ENCODE assay signal across 27 cellular contexts in the genomic region with DNA sequence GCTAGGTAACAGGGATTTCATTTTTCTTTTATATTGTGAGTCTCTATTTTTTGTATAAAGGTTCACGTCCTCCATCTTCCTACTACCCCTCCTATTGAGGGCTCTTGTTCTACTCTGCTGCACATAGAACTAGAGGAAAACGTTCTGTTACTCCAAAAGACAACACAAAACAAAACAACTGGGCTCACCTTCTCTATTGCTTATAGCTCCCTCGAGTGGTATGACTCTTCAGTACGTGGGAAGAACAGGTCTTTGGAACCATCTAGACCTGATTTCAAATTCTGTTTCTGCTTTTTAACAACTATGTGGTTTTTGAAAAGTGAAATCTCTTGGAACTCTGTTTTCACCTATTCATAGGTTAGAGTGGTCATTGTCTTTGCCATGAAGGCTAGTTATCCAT.
DNase-seq lines count a peak whose midpoint lies in the region; ATAC-seq, FAIRE-seq and TF ChIP-seq lines count a peak whose summit lies in the region.
"Had no signal": no experiment of that assay in that cellular context is flagged by ENCODE, and none has a peak within 500 bp of the region (broad histone marks: within the 10 kb centered on the region; RNA-seq: fewer than 3 reads in every experiment).

No MANE protein-coding gene starts in this region.

- peaks cover 12% of the 10 kb centered on the region for H3K9me3 Mint-ChIP-seq in GM23338

- peak; percentile 41 for DNase-seq in NCI-H2107 treated with DMSO at 0.1 percent for 48 hours (lab: John Stamatoyannopoulos, UW; ENCODE audit: unreplicated experiment)
- no peak for DNase-seq in NCI-H2107 (lab: John Stamatoyannopoulos, UW)
- DNase-seq in GM23338 (ENCODE audit: low spot score) = peak; percentile 68
- no peak for DNase-seq in PC-3
- peak; percentile 36 for DNase-seq in iPS-NIHi7 (ENCODE audit: extremely low spot score)
- DNase-seq in urothelium cell line (ENCODE audit: low spot score) = no peak
- DNase-seq in middle frontal gyrus (ENCODE audit: extremely low spot score, low spot score) = no peak
- DNase-seq: activated CD4-positive, alpha-beta T cell treated with anti-CD3 and anti-CD28 coated beads for 4 hours; activated T-cell treated with anti-CD3 and anti-CD28 coated beads, Interleukin-2, amount 50 U/mL, for 4 hours; cerebellar nuclear complex; GDM1; islet precursor cell; MG63; midbrain; natural killer cell; NCI-H1417; NCI-H526; retina; small intestine; T-helper 2 cell had no signal

- intact Hi-C loops in PC-3 (cut with micrococcal nuclease) = no loop called here

- H3K27me3 Mint-ChIP-seq in GM23338 (ENCODE audit: insufficient read depth, low read depth, poor library complexity) = no peaks in the 10 kb centered on the region
- H3K27me3 Mint-ChIP-seq: stimulated activated naive CD8-positive, alpha-beta T cell treated with anti-CD3 and anti-CD28 coated beads, Interleukin-15, Interleukin-2, amounts not matched to agents 100 ng/mL and 50 ng/mL, for 24 hours had no signal

- ATAC-seq in GM23338 = peak; percentile 75
- ATAC-seq in PC-3 = no peak
- ATAC-seq in gastroesophageal sphincter = no peak
- ATAC-seq: A549; activated T-cell treated with anti-CD3 and anti-CD28 coated beads, Interleukin-2, amount 50 U/mL, for 4 hours; K562; natural killer cell had no signal

- no peak for TF ChIP-seq EP300 in gastroesophageal sphincter (IDR thresholded peaks at IDR 0.05)

- H3K79me2 ChIP-seq in GM23338 (replicated peaks; ENCODE audit: insufficient read depth) = no peaks in the 10 kb centered on the region
- H3K79me2 ChIP-seq in PC-3 (ENCODE audit: low read length) = no peaks in the 10 kb centered on the region

- H3K4me2 ChIP-seq in GM23338 (no peak overlapping the region), PC-3 (ENCODE audit: low read length) (no peak overlapping the region)
- H3K4me2 ChIP-seq: A549 had no signal

- FAIRE-seq in urothelium cell line (lab: Jason Lieb, UNC) = no peak
- FAIRE-seq: A549, K562, small intestine had no signal

- POLR2A ChIA-PET in PC-3 (lab: Charles Lee; ENCODE audit: unreplicated experiment) = no interaction called here

- H3K9me3 ChIP-seq in PC-3 (ENCODE audit: low read length) (no peaks in the 10 kb centered on the region), gastroesophageal sphincter (peaks cover 0 to 8% (median 0%) of the 10 kb centered on the region in 3 donors)
- H3K9me3 ChIP-seq: A549, HAP-1, MG63, thoracic aorta had no signal

- H3F3A ChIP-seq in GM23338 (replicated peaks; ENCODE audit: low read depth) (no peaks in the 10 kb centered on the region), PC-3 (ENCODE audit: low read length, unreplicated experiment) (no peaks in the 10 kb centered on the region)

- H3K27ac ChIP-seq in GM23338 (ENCODE audit: low read depth) (no peak overlapping the region), PC-3 (ENCODE audit: low read length) (no peak overlapping the region), gastroesophageal sphincter (no peak overlapping the region)
- H3K27ac ChIP-seq: A549, SK-N-MC, thoracic aorta had no signal

- H3K36me3 ChIP-seq in GM23338 (ENCODE audit: insufficient read depth) (no peaks in the 10 kb centered on the region), PC-3 (ENCODE audit: low read depth, low read length) (no peaks in the 10 kb centered on the region), gastroesophageal sphincter (no peaks in the 10 kb centered on the region)
- H3K36me3 ChIP-seq: HAP-1, MG63, thoracic aorta had no signal

- H3K4me1 ChIP-seq in GM23338 (ENCODE audit: insufficient read depth) (no peaks in the 10 kb centered on the region), PC-3 (ENCODE audit: insufficient read depth, low read length) (no peaks in the 10 kb centered on the region), gastroesophageal sphincter (no peaks in the 10 kb centered on the region)
- H3K4me1 ChIP-seq: A549 had no signal

- no peak overlapping the region for H3K9ac ChIP-seq in PC-3 (ENCODE audit: low read length)

- H3K4me1 Mint-ChIP-seq in GM23338 = peaks cover 9% of the 10 kb centered on the region
- H3K4me1 Mint-ChIP-seq: natural killer cell had no signal

- H3K4me3 ChIP-seq in GM23338 = no peak overlapping the region
- H3K4me3 ChIP-seq in PC-3 (ENCODE audit: low read length) = no peak overlapping the region
- H3K4me3 ChIP-seq in gastroesophageal sphincter = no peak overlapping the region
- H3K4me3 ChIP-seq: A549, HAP-1, K562, MG63, SK-N-MC, thoracic aorta had no signal

- no peak overlapping the region for H3K27ac Mint-ChIP-seq in GM23338
- H3K27ac Mint-ChIP-seq: natural killer cell; stimulated activated naive CD8-positive, alpha-beta T cell treated with anti-CD3 and anti-CD28 coated beads, Interleukin-15, Interleukin-2, amounts not matched to agents 100 ng/mL and 50 ng/mL, for 24 hours had no signal

- peaks cover 14% of the 10 kb centered on the region; the same call in 2 of the 3 replicates for H3K36me3 Mint-ChIP-seq in GM23338 (ENCODE audit: low read depth)
- H3K36me3 Mint-ChIP-seq: natural killer cell had no signal

- no peak overlapping the region for H3K4me3 Mint-ChIP-seq in GM23338
- H3K4me3 Mint-ChIP-seq: activated T-cell treated with anti-CD3 and anti-CD28 coated beads, Interleukin-2, amount 50 U/mL, for 4 hours; natural killer cell; stimulated activated naive CD8-positive, alpha-beta T cell treated with anti-CD3 and anti-CD28 coated beads, Interleukin-15, Interleukin-2, amounts not matched to agents 100 ng/mL and 50 ng/mL, for 24 hours had no signal

- 15 to 46% methylated on average over 3 to 4 of the region's 4 CpGs for WGBS in gastroesophageal sphincter (ENCODE audit: low coverage in 1 of 2), 2 donors

- TF ChIP-seq CTCF in GM23338 (conservative IDR thresholded peaks at IDR 0.05; ENCODE audit: low read depth in 2 of 2) = peak; percentile 68 to 84
- TF ChIP-seq CTCF in PC-3 (conservative IDR thresholded peaks at IDR 0.05; ENCODE audit: low read depth, low read length) = 0 out of 2 replicates have a peak, but pooled peaks have one; percentile 28
- TF ChIP-seq CTCF in gastroesophageal sphincter (IDR thresholded peaks at IDR 0.05) = no peak

- CTCF ChIA-PET in PC-3 (lab: Charles Lee) = no interaction called here

- no TSS peak for BruUV-seq in PC-3 (replicated peaks; lab: Mats Ljungman, UMichigan)

- no peaks in the 10 kb centered on the region for H3K27me3 ChIP-seq in GM23338 (ENCODE audit: insufficient read depth)
- H3K27me3 ChIP-seq in PC-3 (ENCODE audit: low read length) = no peaks in the 10 kb centered on the region
- no peaks in the 10 kb centered on the region for H3K27me3 ChIP-seq in gastroesophageal sphincter
- H3K27me3 ChIP-seq: MG63 had no signal

- no peak for TF ChIP-seq POLR2A in gastroesophageal sphincter (IDR thresholded peaks at IDR 0.05)

- H3K9me2 ChIP-seq in GM23338 (ENCODE audit: insufficient read depth) (no peaks in the 10 kb centered on the region), PC-3 (replicated peaks; ENCODE audit: low read length) (no peaks in the 10 kb centered on the region)

- H4K20me1 ChIP-seq in GM23338 (replicated peaks; ENCODE audit: insufficient read depth) (no peaks in the 10 kb centered on the region), PC-3 (ENCODE audit: low read length) (no peaks in the 10 kb centered on the region)

- H2AFZ ChIP-seq in GM23338 (no peak overlapping the region), PC-3 (ENCODE audit: low read length) (no peak overlapping the region)

TF ChIP-seq in GM23338, 12 proteins besides CTCF, POLR2A, EP300 and RAD21:
- no peak for TF ChIP-seq EZH2 (IDR thresholded peaks at IDR 0.05; ENCODE audit: low read depth, unreplicated experiment)
- no peak for TF ChIP-seq ZNF331 (CRISPR knock-in tag; IDR thresholded peaks at IDR 0.05; ENCODE audit: low read depth)
- TF ChIP-seq EZH2phosphoT487 (IDR thresholded peaks at IDR 0.05; ENCODE audit: unreplicated experiment) = no peak
- TF ChIP-seq, protein P1, sequence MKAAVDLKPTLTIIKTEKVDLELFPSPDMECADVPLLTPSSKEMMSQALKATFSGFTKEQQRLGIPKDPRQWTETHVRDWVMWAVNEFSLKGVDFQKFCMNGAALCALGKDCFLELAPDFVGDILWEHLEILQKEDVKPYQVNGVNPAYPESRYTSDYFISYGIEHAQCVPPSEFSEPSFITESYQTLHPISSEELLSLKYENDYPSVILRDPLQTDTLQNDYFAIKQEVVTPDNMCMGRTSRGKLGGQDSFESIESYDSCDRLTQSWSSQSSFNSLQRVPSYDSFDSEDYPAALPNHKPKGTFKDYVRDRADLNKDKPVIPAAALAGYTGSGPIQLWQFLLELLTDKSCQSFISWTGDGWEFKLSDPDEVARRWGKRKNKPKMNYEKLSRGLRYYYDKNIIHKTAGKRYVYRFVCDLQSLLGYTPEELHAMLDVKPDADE (IDR thresholded peaks at IDR 0.05) = no peak

Comparison
In these comparisons a context has a peak if more than half of its experiments do, and no peak if none do; other contexts are left out.
1. DNase-seq: peak in NCI-H2107 treated with DMSO at 0.1 percent for 48 hours (single experiment), GM23338 (single experiment) and iPS-NIHi7 (single experiment); none in NCI-H2107 (single experiment), PC-3 (single experiment), urothelium cell line (single experiment) and middle frontal gyrus (single experiment).
2. CTCF ChIP-seq: peak in GM23338 (2 of 2) and PC-3 (single experiment); none in gastroesophageal sphincter (0 of 4).